Comparison of ENCODE assay signal across 21 cellular contexts in genomic region chr11:12395333-12395732, GRCh38. TPM values are rescaled to one million over a fixed set of nuclear protein-coding genes. Genes with fewer than 3 reads are reported as not detected.
"Had no signal": no experiment of that assay in that cellular context is flagged by ENCODE, and none has a peak within 500 bp of the region (broad histone marks: within the 10 kb centered on the region; RNA-seq: fewer than 3 reads in every experiment).

No MANE protein-coding gene starts in this region.

- H3K27ac ChIP-seq: dorsolateral prefrontal cortex, gastrocnemius medialis, left ventricle myocardium inferior, ovary, upper lobe of left lung had no signal

- DNase-seq: cortex of kidney; dorsolateral prefrontal cortex; effector CD8-positive, alpha-beta T cell; gastrocnemius medialis; glutamatergic neuron; immature natural killer cell; left ventricle myocardium inferior; mesendoderm; natural killer cell; ovary; right cardiac atrium; stimulated activated CD4-positive, alpha-beta T cell treated with anti-CD3 and anti-CD28 coated beads, Interleukin-4, amount 100 ng/mL, for 1 hour; stimulated activated CD8-positive, alpha-beta memory T cell treated with anti-CD3 and anti-CD28 coated beads, Interleukin-4, amount 100 ng/mL, for 48 hours; stimulated activated naive CD8-positive, alpha-beta T cell treated with anti-CD3 and anti-CD28 coated beads, Interleukin-15, Interleukin-2, amounts not matched to agents 100 U/mL and 50 U/mL, for 24 hours; upper lobe of left lung had no signal

- H3K4me3 ChIP-seq: dorsolateral prefrontal cortex, gastrocnemius medialis, left ventricle myocardium inferior, lung, ovary, upper lobe of left lung, vagina had no signal

- H3K36me3 ChIP-seq: gastrocnemius medialis, left ventricle myocardium inferior, ovary, upper lobe of left lung, vagina had no signal

- FAIRE-seq: keratinocyte had no signal

- H3K27ac Mint-ChIP-seq: immature natural killer cell; natural killer cell; stimulated activated effector memory CD8-positive, alpha-beta T cell treated with anti-CD3 and anti-CD28 coated beads, Interleukin-12 subunit alpha, Interleukin-12 subunit beta, amount 100 ng/mL, for 72 hours had no signal

- ATAC-seq: gastrocnemius medialis; natural killer cell; right cardiac atrium; stimulated activated effector memory CD8-positive, alpha-beta T cell treated with anti-CD3 and anti-CD28 coated beads, Interleukin-12 subunit alpha, Interleukin-12 subunit beta, amount 100 ng/mL, for 72 hours; stimulated activated naive CD8-positive, alpha-beta T cell treated with anti-CD3 and anti-CD28 coated beads, Interleukin-15, Interleukin-2, amounts not matched to agents 100 U/mL and 50 U/mL, for 24 hours had no signal

- H3K9me3 Mint-ChIP-seq: central memory CD8-positive, alpha-beta T cell; natural killer cell had no signal

- H3K4me1 Mint-ChIP-seq: central memory CD8-positive, alpha-beta T cell; immature natural killer cell; natural killer cell; neural crest cell; stimulated activated effector memory CD8-positive, alpha-beta T cell treated with anti-CD3 and anti-CD28 coated beads, Interleukin-12 subunit alpha, Interleukin-12 subunit beta, amount 100 ng/mL, for 72 hours had no signal

- H3K4me3 Mint-ChIP-seq: central memory CD8-positive, alpha-beta T cell; immature natural killer cell; natural killer cell; neural crest cell; stimulated activated effector memory CD8-positive, alpha-beta T cell treated with anti-CD3 and anti-CD28 coated beads, Interleukin-12 subunit alpha, Interleukin-12 subunit beta, amount 100 ng/mL, for 72 hours had no signal

- H3K9me3 ChIP-seq: gastrocnemius medialis, left ventricle myocardium inferior, ovary, upper lobe of left lung, vagina had no signal

- H3K27me3 ChIP-seq: gastrocnemius medialis, ovary, upper lobe of left lung, vagina had no signal

RNA-seq across cellular contexts. Expression of gene PARVA, which starts 18.0 kb away (rescaled TPM):
- polyA plus RNA-seq: immature natural killer cell had no signal
